25 cellular contexts compared by ENCODE assay signal in genomic region chr9:27278374-27278773, GRCh38. TPM values are rescaled to one million over a fixed set of nuclear protein-coding genes. Genes with fewer than 3 reads are reported as not detected.
"Had no signal": no experiment of that assay in that cellular context is flagged by ENCODE, and none has a peak within 500 bp of the region (broad histone marks: within the 10 kb centered on the region; RNA-seq: fewer than 3 reads in every experiment).

No MANE protein-coding gene starts in this region.

- H2AFZ ChIP-seq: neural progenitor cell had no signal

- H3K9ac ChIP-seq: neural progenitor cell had no signal

- H3K4me2 ChIP-seq: neural progenitor cell had no signal

- H3K9me3 ChIP-seq: ascending aorta, colonic mucosa, gastrocnemius medialis, left ventricle myocardium inferior, suprapubic skin, tibial nerve had no signal

- ATAC-seq: activated CD8-positive, alpha-beta T cell treated with anti-CD3 and anti-CD28 coated beads for 36 hours; naive thymus-derived CD8-positive, alpha-beta T cell; T-cell had no signal

- DNase-seq: activated CD4-positive, alpha-beta T cell treated with anti-CD3 and anti-CD28 coated beads, Interleukin-2, amount 10 ng/mL, durations not matched to agents 7 days and 5 days; activated CD4-positive, CD25-positive, alpha-beta regulatory T cell treated with anti-CD3 and anti-CD28 coated beads, Interleukin-2, amount 50 U/mL, for 72 hours; activated CD8-positive, alpha-beta T cell treated with anti-CD3 and anti-CD28 coated beads for 36 hours; activated gamma-delta T cell; brain microvascular endothelial cell; colonic mucosa; gastrocnemius medialis; head of caudate nucleus; hypothalamus; left ventricle myocardium inferior; naive thymus-derived CD8-positive, alpha-beta T cell; stimulated activated CD4-positive, alpha-beta T cell treated with anti-CD3 and anti-CD28 coated beads, Interleukin-12 subunit alpha, Interleukin-12 subunit beta, amount 100 ng/mL, for 4 hours; T-cell had no signal

- H3K36me3 ChIP-seq: ascending aorta, brain microvascular endothelial cell, colonic mucosa, gastrocnemius medialis, left ventricle myocardium inferior, neural progenitor cell, suprapubic skin, tibial nerve had no signal

- H3K4me1 ChIP-seq: ascending aorta, colonic mucosa, neural progenitor cell, tibial nerve had no signal

- H3K27me3 ChIP-seq: ascending aorta, brain microvascular endothelial cell, colonic mucosa, gastrocnemius medialis, neural progenitor cell, suprapubic skin, tibial nerve had no signal

- H3K4me3 ChIP-seq: ascending aorta, colonic mucosa, gastrocnemius medialis, left ventricle myocardium inferior, neural progenitor cell, suprapubic skin, tibial nerve had no signal

- H3K27ac ChIP-seq: ascending aorta, brain microvascular endothelial cell, colonic mucosa, epithelial cell of prostate, gastrocnemius medialis, left ventricle myocardium inferior, neural progenitor cell, suprapubic skin, tibial nerve, VCaP had no signal

RNA-seq across cellular contexts. Expression of gene EQTN, which starts 18.6 kb away (rescaled TPM):
- total RNA-seq: activated CD4-positive, alpha-beta T cell treated with anti-CD3 and anti-CD28 coated beads, Interleukin-2, amount 10 ng/mL, durations not matched to agents 7 days and 5 days; activated CD8-positive, alpha-beta T cell treated with anti-CD3 and anti-CD28 coated beads for 36 hours; activated T-helper 1 cell treated with anti-CD3 and anti-CD28 coated beads, Interleukin-12 subunit alpha, Interleukin-12 subunit beta, Interleukin-2, Interleukin-4 antibody, amounts not matched to agents 30 ng/mL and 10 ng/mL and 1 ng/mL, durations not matched to agents 14 hours and 24 hours and 36 hours; ascending aorta; fibroblast of lung; left ventricle myocardium inferior; lung microvascular endothelial cell; naive thymus-derived CD8-positive, alpha-beta T cell; osteoblast; skeletal muscle tissue; T-cell had no signal
- polyA plus RNA-seq: adipose tissue; fibroblast of lung; naive thymus-derived CD8-positive, alpha-beta T cell had no signal
